ENCODE assay signal across 8 cellular contexts in the genomic region with DNA sequence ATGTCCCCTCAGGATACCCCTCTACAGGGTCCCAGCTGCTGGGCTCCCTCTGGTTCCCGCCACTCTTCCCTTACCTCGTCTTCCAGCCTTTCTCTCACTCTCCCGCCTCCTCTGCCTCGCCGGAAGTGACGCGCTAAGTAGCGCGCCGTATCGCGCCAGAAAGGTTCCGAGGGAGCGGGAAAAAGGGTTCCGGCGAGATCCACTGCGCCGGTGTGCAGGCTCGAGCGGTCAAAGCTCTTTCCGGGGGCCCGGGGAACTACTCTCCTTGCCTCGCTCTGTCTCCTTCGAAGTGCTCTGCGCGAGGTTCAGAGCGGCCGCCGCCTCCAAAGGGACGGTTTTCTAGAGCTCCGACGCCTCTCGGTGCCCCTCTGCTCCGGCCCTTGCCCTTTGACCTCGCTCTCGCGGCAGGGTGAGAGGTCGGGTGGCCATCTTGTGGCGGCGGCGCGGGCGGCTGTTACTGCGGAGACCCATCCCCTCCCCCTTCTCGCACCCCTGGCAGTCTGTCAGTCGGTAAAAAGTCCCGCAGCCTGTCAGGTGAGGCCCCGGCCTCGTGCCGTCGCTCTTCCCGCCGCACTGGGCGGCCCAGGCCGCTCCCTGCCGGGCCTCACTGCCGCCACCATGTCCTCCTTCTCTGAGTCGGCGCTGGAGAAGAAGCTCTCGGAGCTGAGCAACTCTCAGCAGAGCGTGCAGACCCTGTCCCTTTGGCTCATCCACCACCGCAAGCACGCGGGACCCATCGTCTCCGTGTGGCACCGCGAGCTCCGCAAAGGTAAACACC. TPM values are rescaled to one million over a fixed set of nuclear protein-coding genes. Genes with fewer than 3 reads are reported as not detected.
A peak's percentile ranks its signal among the peaks of the same experiment; 100 is the strongest.
DNase-seq lines count a peak whose midpoint lies in the region; ATAC-seq and TF ChIP-seq lines count a peak whose summit lies in the region.

A gene with protein sequence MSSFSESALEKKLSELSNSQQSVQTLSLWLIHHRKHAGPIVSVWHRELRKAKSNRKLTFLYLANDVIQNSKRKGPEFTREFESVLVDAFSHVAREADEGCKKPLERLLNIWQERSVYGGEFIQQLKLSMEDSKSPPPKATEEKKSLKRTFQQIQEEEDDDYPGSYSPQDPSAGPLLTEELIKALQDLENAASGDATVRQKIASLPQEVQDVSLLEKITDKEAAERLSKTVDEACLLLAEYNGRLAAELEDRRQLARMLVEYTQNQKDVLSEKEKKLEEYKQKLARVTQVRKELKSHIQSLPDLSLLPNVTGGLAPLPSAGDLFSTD (plus strand): TSS at position 417 of the 778 bp plus-strand sequence. CDS start 202 bp downstream, at position 619.
A gene (minus strand): TSS at position 127 of the 778 bp plus-strand sequence. CDS start 19,640 bp downstream, outside the sequence.

- peak within 1 kb of the TSS; percentile 88 for H3K4me3 Mint-ChIP-seq in activated CD8-positive, alpha-beta T cell treated with anti-CD3 and anti-CD28 coated beads for 36 hours

- H3K9me3 ChIP-seq in duodenal mucosa (ENCODE audit: control insufficient read depth in 1 of 2, low read length in 2 of 2) (no peaks in the 10 kb centered on the region), right lobe of liver (no peaks in the 10 kb centered on the region)

- no peak for TF ChIP-seq CTCF in activated CD8-positive, alpha-beta T cell treated with anti-CD3 and anti-CD28 coated beads for 36 hours (IDR thresholded peaks at IDR 0.05)
- TF ChIP-seq CTCF in right lobe of liver (IDR thresholded peaks at IDR 0.05) = no peak

- H3K27ac ChIP-seq in duodenal mucosa (ENCODE audit: low read depth, low read length) (peak within 1 kb of the TSS; percentile 89), right lobe of liver (peak within 1 kb of the TSS; percentile 89 to 98 (median 94))

- under 1% methylated on average over 25 of the region's 69 CpGs for WGBS in right lobe of liver (ENCODE audit: insufficient coverage, low coverage, low lambda C conversion rate, missing lambda C conversion rate)

- POLR2A ChIA-PET in activated CD8-positive, alpha-beta T cell treated with anti-CD3 and anti-CD28 coated beads for 36 hours (lab: Charles Lee) = interaction anchor here (0.6 to 2.4 kb wide), 22 partner anchors 10 to 938 kb away, joined by 3 to 23 read pairs (median 4); a partner anchor contains a TSS

- ATAC-seq in GM19395 (IDR thresholded peaks at IDR 0.05; ENCODE audit: unreplicated experiment) (peak; percentile 81), right lobe of liver (peak; percentile 91 to 95 (median 93))
- peak; percentile 89 for ATAC-seq in activated CD8-positive, alpha-beta T cell treated with anti-CD3 and anti-CD28 coated beads for 36 hours

- no peaks in the 10 kb centered on the region for H3K9me3 Mint-ChIP-seq in activated CD8-positive, alpha-beta T cell treated with anti-CD3 and anti-CD28 coated beads for 36 hours

- intact Hi-C loops in activated CD8-positive, alpha-beta T cell treated with anti-CD3 and anti-CD28 coated beads for 36 hours (cut with micrococcal nuclease) = no loop called here
- intact Hi-C loops in right lobe of liver (cut with DNase I) = no loop called here

- H3K4me3 ChIP-seq in duodenal mucosa (ENCODE audit: low read depth in 1 of 2, low read length in 2 of 2) = peak within 1 kb of the TSS; percentile 93 to 97
- H3K4me3 ChIP-seq in right lobe of liver = peak within 1 kb of the TSS; percentile 62 to 96 (median 91)

- DNase-seq in CD1c-positive myeloid dendritic cell (ENCODE audit: extremely low spot score) (peak; percentile 95), HK-2 (ENCODE audit: unreplicated experiment) (peak; percentile 94), NCI-H82 treated with DMSO at 0.1 percent for 48 hours (lab: John Stamatoyannopoulos, UW; ENCODE audit: unreplicated experiment) (peak; percentile 76), right lobe of liver (peak; percentile 91 to 93 (median 92))
- peak; percentile 91 for DNase-seq in activated CD8-positive, alpha-beta T cell treated with anti-CD3 and anti-CD28 coated beads for 36 hours
- DNase-seq in stimulated activated CD4-positive, alpha-beta T cell treated with anti-CD3 and anti-CD28 coated beads, Interleukin-4, amount 100 ng/mL, for 24 hours = peak; percentile 90

- peaks cover 60% of the 10 kb centered on the region for H3K4me1 Mint-ChIP-seq in activated CD8-positive, alpha-beta T cell treated with anti-CD3 and anti-CD28 coated beads for 36 hours (ENCODE audit: low read depth)

- H3K9ac ChIP-seq in duodenal mucosa (ENCODE audit: low read depth in 1 of 2, low read length in 2 of 2) = peak within 1 kb of the TSS; percentile 88 to 99

- CTCF ChIA-PET in activated CD8-positive, alpha-beta T cell treated with anti-CD3 and anti-CD28 coated beads for 36 hours (lab: Charles Lee) = interaction anchor here (1.0 to 2.2 kb wide), 6 partner anchors 10 to 187 kb away, joined by 3 to 9 read pairs (median 4); no protein-coding TSS in a partner anchor

- H3K36me3 ChIP-seq in duodenal mucosa (ENCODE audit: control insufficient read depth in 1 of 2, insufficient read depth in 2 of 2, low read length in 2 of 2) (peaks cover 4 to 6% of the 10 kb centered on the region in 2 donors), right lobe of liver (no peaks in the 10 kb centered on the region)

- H3K27me3 ChIP-seq in duodenal mucosa (ENCODE audit: control insufficient read depth in 1 of 2, insufficient read depth in 2 of 2, low read length in 2 of 2) (no peaks in the 10 kb centered on the region), right lobe of liver (no peaks in the 10 kb centered on the region)

- H3K27ac Mint-ChIP-seq in activated CD8-positive, alpha-beta T cell treated with anti-CD3 and anti-CD28 coated beads for 36 hours = peak within 1 kb of the TSS; percentile 99

- no peaks in the 10 kb centered on the region for H3K27me3 Mint-ChIP-seq in activated CD8-positive, alpha-beta T cell treated with anti-CD3 and anti-CD28 coated beads for 36 hours

- H3K4me1 ChIP-seq in duodenal mucosa (ENCODE audit: control insufficient read depth in 1 of 2, insufficient read depth in 2 of 2, low read length in 2 of 2) (peaks cover 43 to 49% of the 10 kb centered on the region in 2 donors), right lobe of liver (peaks cover 0 to 43% (median 6%) of the 10 kb centered on the region in 4 donors)

- TF ChIP-seq POLR2A in right lobe of liver (IDR thresholded peaks at IDR 0.05) = peak; percentile 63

- peaks cover 49% of the 10 kb centered on the region for H3K36me3 Mint-ChIP-seq in activated CD8-positive, alpha-beta T cell treated with anti-CD3 and anti-CD28 coated beads for 36 hours (ENCODE audit: low read depth)

RNA-seq across cellular contexts. Expression of the first gene that starts in this region (rescaled TPM):
- 10 to 100 TPM; 29.1 to 29.3 TPM for total RNA-seq in activated CD8-positive, alpha-beta T cell treated with anti-CD3 and anti-CD28 coated beads for 36 hours
- total RNA-seq in right lobe of liver = 100 to 1,000 TPM in 1 of 6 experiments, 10 to 100 TPM in 5; 25.0 to 153 (median 37.9) TPM

RNA-seq across cellular contexts. Expression of the second gene that starts in this region (rescaled TPM):
- total RNA-seq in activated CD8-positive, alpha-beta T cell treated with anti-CD3 and anti-CD28 coated beads for 36 hours = 10 to 100 TPM; 34.1 to 39.7 TPM
- 10 to 100 TPM in 4 of 6 experiments, 1 to 10 TPM in 2; 8.6 to 14.3 (median 11.3) TPM for total RNA-seq in right lobe of liver

Comparison
In these comparisons a context has a peak if more than half of its experiments do, and no peak if none do; other contexts are left out.
1. Peak in every context shown above with its lines: DNase-seq, ATAC-seq, H3K4me3 ChIP-seq and H3K27ac ChIP-seq.